ENCODE assay signal across 19 cellular contexts in the genomic region with DNA sequence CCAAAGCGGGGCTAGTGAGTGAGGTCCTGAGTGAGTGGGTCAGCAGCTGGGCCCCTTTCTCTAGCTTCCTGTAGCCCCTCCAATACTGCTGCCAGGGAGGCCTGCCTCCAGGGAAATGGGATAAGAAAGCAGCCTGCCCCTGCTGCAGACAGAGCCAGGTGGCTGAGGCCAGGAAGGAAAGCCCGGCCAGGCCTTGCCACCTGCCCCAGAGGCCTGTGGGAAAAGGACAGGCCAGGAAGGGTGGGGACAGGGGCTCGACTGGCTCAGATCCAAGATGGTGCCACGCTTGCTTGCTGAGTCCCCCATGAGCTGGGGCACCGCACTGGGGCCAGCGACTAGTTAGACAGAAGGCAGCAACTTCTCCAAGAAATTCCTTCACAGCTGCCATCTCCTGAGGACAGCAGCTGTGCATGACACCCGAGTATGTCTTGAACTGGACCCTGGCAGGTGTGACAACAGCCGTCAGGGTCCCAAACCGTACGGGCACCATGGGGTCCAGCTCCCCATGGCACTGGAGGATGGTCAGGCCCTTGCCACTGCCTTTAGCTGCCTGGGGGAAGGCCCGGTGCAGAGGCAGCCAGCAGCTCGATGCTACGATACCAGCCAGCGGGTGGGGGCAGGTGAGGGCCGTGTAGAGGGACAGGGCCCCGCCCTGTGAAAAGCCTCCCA. TPM values are rescaled to one million over a fixed set of nuclear protein-coding genes. Genes with fewer than 3 reads are reported as not detected.
DNase-seq lines count a peak whose midpoint lies in the region; ATAC-seq, FAIRE-seq and TF ChIP-seq lines count a peak whose summit lies in the region.
"Had no signal": no experiment of that assay in that cellular context is flagged by ENCODE, and none has a peak within 500 bp of the region (broad histone marks: within the 10 kb centered on the region; RNA-seq: fewer than 3 reads in every experiment).

No MANE protein-coding gene starts in this region.

- TF ChIP-seq EP300 in A549 (IDR thresholded peaks at IDR 0.05): no peak

- H3K9me3 Mint-ChIP-seq in activated CD4-positive, alpha-beta T cell treated with anti-CD3 and anti-CD28 coated beads, Interleukin-2, amount 10 ng/mL, durations not matched to agents 24 days and 14 days: no peaks in the 10 kb centered on the region
- peaks cover 4% of the 10 kb centered on the region for H3K9me3 Mint-ChIP-seq in glutamatergic neuron (ENCODE audit: unreplicated experiment)
- H3K9me3 Mint-ChIP-seq: CD4-positive, alpha-beta T cell; HFFc6; IgD-negative memory B cell had no signal

- peaks cover 20% of the 10 kb centered on the region for H3K27me3 Mint-ChIP-seq in activated CD4-positive, alpha-beta T cell treated with anti-CD3 and anti-CD28 coated beads, Interleukin-2, amount 10 ng/mL, durations not matched to agents 24 days and 14 days
- H3K27me3 Mint-ChIP-seq in glutamatergic neuron (ENCODE audit: unreplicated experiment): peaks cover 5% of the 10 kb centered on the region

- no peak for FAIRE-seq in A549 (lab: Jason Lieb, UNC)
- FAIRE-seq: H54 had no signal

- H3K9ac ChIP-seq in Loucy (ENCODE audit: low read depth, low read length, poor library complexity, severe bottlenecking): no peak overlapping the region

- H3K4me1 ChIP-seq in A549 (0 out of 3 replicates have a peak, but pooled peaks cover 3% of the 10 kb centered on the region), Loucy (ENCODE audit: insufficient read depth, low read length, poor library complexity, severe bottlenecking) (peaks cover 5% of the 10 kb centered on the region)
- H3K4me1 ChIP-seq in effector memory CD4-positive, alpha-beta T cell (ENCODE audit: control insufficient read depth, insufficient read depth, low read length, poor library complexity, severe bottlenecking): peaks cover 7% of the 10 kb centered on the region

- H3F3A ChIP-seq in Loucy (ENCODE audit: low read depth): no peaks in the 10 kb centered on the region

- no peak overlapping the region for H3K4me3 ChIP-seq in A549
- H3K4me3 ChIP-seq in Loucy (ENCODE audit: low read length, poor library complexity, severe bottlenecking): no peak overlapping the region
- no peak overlapping the region for H3K4me3 ChIP-seq in effector memory CD4-positive, alpha-beta T cell (ENCODE audit: insufficient read depth, low read depth, low read length, poor library complexity, severe bottlenecking)
- H3K4me3 ChIP-seq: Peyer's patch had no signal

- no peak overlapping the region for H3K27ac ChIP-seq in A549
- no peak overlapping the region for H3K27ac ChIP-seq in effector memory CD4-positive, alpha-beta T cell (ENCODE audit: insufficient read depth, low read length, poor library complexity, severe bottlenecking)
- H3K27ac ChIP-seq: Peyer's patch had no signal

- H3K36me3 Mint-ChIP-seq in activated CD4-positive, alpha-beta T cell treated with anti-CD3 and anti-CD28 coated beads, Interleukin-2, amount 10 ng/mL, durations not matched to agents 24 days and 14 days (ENCODE audit: low read depth): no peaks in the 10 kb centered on the region
- H3K36me3 Mint-ChIP-seq in glutamatergic neuron (ENCODE audit: unreplicated experiment): no peaks in the 10 kb centered on the region
- H3K36me3 Mint-ChIP-seq: IgD-negative memory B cell had no signal

- H3K36me3 ChIP-seq in Loucy (ENCODE audit: insufficient read depth, low read length): no peaks in the 10 kb centered on the region
- no peaks in the 10 kb centered on the region for H3K36me3 ChIP-seq in effector memory CD4-positive, alpha-beta T cell (ENCODE audit: control insufficient read depth, insufficient read depth, low read length)
- H3K36me3 ChIP-seq: Peyer's patch had no signal

- no peak for TF ChIP-seq POLR2A in A549 (IDR thresholded peaks at IDR 0.05; ENCODE audit: low read length)

- POLR2A ChIA-PET in A549 (lab: Yijun Ruan, JAX): no interaction called here

- peaks cover 6% of the 10 kb centered on the region for H3K4me1 Mint-ChIP-seq in activated CD4-positive, alpha-beta T cell treated with anti-CD3 and anti-CD28 coated beads, Interleukin-2, amount 10 ng/mL, durations not matched to agents 24 days and 14 days
- H3K4me1 Mint-ChIP-seq in glutamatergic neuron (ENCODE audit: low read depth, unreplicated experiment): peaks cover 2% of the 10 kb centered on the region
- H3K4me1 Mint-ChIP-seq: IgD-negative memory B cell had no signal

- H3K4me3 Mint-ChIP-seq in activated CD4-positive, alpha-beta T cell treated with anti-CD3 and anti-CD28 coated beads, Interleukin-2, amount 10 ng/mL, durations not matched to agents 24 days and 14 days: no peak overlapping the region
- H3K4me3 Mint-ChIP-seq in glutamatergic neuron (ENCODE audit: unreplicated experiment): no peak overlapping the region
- H3K4me3 Mint-ChIP-seq: CD4-positive, alpha-beta T cell; HFFc6; IgD-negative memory B cell had no signal

- H3K27me3 ChIP-seq in Loucy (ENCODE audit: insufficient read depth, low read length, poor library complexity, severe bottlenecking): no peaks in the 10 kb centered on the region
- H3K27me3 ChIP-seq in effector memory CD4-positive, alpha-beta T cell (replicated peaks; ENCODE audit: control insufficient read depth, insufficient read depth, low read length, poor library complexity, severe bottlenecking): no peaks in the 10 kb centered on the region

- H4K20me1 ChIP-seq in Loucy (ENCODE audit: insufficient read depth, low read length, poor library complexity, severe bottlenecking): no peaks in the 10 kb centered on the region

- no peaks in the 10 kb centered on the region for H3K79me2 ChIP-seq in Loucy (ENCODE audit: insufficient read depth, low read length)

- H3K4me2 ChIP-seq in A549: no peak overlapping the region
- H3K4me2 ChIP-seq in Loucy (ENCODE audit: low read depth, low read length, poor library complexity, severe bottlenecking): no peak overlapping the region

- peak; percentile 24 to 32; a peak in 2 of 6 replicates for ATAC-seq in A549
- no peak for ATAC-seq in GM21367 (IDR thresholded peaks at IDR 0.05; ENCODE audit: unreplicated experiment)
- no peak for ATAC-seq in HG02588 (IDR thresholded peaks at IDR 0.05; ENCODE audit: unreplicated experiment)

- CTCF ChIA-PET in A549 (lab: Yijun Ruan, JAX): interaction anchor here (2.8 kb wide), 1 partner anchor 10 kb away, joined by 11 read pairs; no protein-coding TSS in a partner anchor

- H3K9me2 ChIP-seq in Loucy (replicated peaks; ENCODE audit: low read depth, low read length): no peaks in the 10 kb centered on the region

- H3K9me3 ChIP-seq in A549 (no peaks in the 10 kb centered on the region), Loucy (ENCODE audit: insufficient read depth, low read depth, low read length) (no peaks in the 10 kb centered on the region)
- H3K9me3 ChIP-seq in effector memory CD4-positive, alpha-beta T cell (ENCODE audit: control insufficient read depth, low read length): no peaks in the 10 kb centered on the region
- H3K9me3 ChIP-seq: Peyer's patch had no signal

- TF ChIP-seq CTCF in A549 (IDR thresholded peaks at IDR 0.05) (no peak), Loucy (conservative IDR thresholded peaks at IDR 0.05; ENCODE audit: low read length) (no peak), glutamatergic neuron (IDR thresholded peaks at IDR 0.05; ENCODE audit: partially characterized antibody, unreplicated experiment) (no peak)

- DNase-seq in activated CD4-positive, alpha-beta T cell treated with anti-CD3 and anti-CD28 coated beads, Interleukin-2, amount 10 ng/mL, durations not matched to agents 24 days and 14 days: peak; percentile 61
- DNase-seq in activated CD4-positive, alpha-beta T cell treated with anti-CD3 and anti-CD28 coated beads for 48 hours: no peak
- DNase-seq in A549 (ENCODE audit: low read depth in 1 of 2, low spot score in 1 of 2) (no peak), glutamatergic neuron (peak; percentile 57)
- DNase-seq in effector memory CD4-positive, alpha-beta T cell: no peak
- DNase-seq: ACHN; Calu3; CD4-positive, alpha-beta T cell; DMS79; HFFc6; NCI-H1930; SIG-M5 had no signal

- intact Hi-C loops in activated CD4-positive, alpha-beta T cell treated with anti-CD3 and anti-CD28 coated beads, Interleukin-2, amount 10 ng/mL, durations not matched to agents 24 days and 14 days (cut with micrococcal nuclease): no loop called here

- no peak overlapping the region for H3K27ac Mint-ChIP-seq in activated CD4-positive, alpha-beta T cell treated with anti-CD3 and anti-CD28 coated beads, Interleukin-2, amount 10 ng/mL, durations not matched to agents 24 days and 14 days
- H3K27ac Mint-ChIP-seq in glutamatergic neuron (ENCODE audit: unreplicated experiment): no peak overlapping the region
- H3K27ac Mint-ChIP-seq: CD4-positive, alpha-beta T cell; HFFc6; IgD-negative memory B cell had no signal

- TF ChIP-seq RAD21 in A549 (conservative IDR thresholded peaks at IDR 0.05 in 1 of 2, IDR thresholded peaks at IDR 0.05 in 1 of 2): no peak

- WGBS in A549 (ENCODE audit: missing lambda C conversion rate): 53% methylated on average over 3 of the region's 16 CpGs

- peak overlapping the region; percentile 41; the same call in 1 of the 2 replicates for H2AFZ ChIP-seq in Loucy (ENCODE audit: low read length)

RNA-seq across cellular contexts. Expression of gene PRR36, which starts 5.0 kb away (rescaled TPM):
- total RNA-seq in activated CD4-positive, alpha-beta T cell treated with anti-CD3 and anti-CD28 coated beads, Interleukin-2, amount 10 ng/mL, durations not matched to agents 24 days and 14 days: 0.21 TPM in 2 replicates
- 0.04 and 0.05 TPM in 2 replicates for polyA plus RNA-seq in A549 (2011; rRNA removed)
- 0.12 and 0.21 TPM in 2 replicates for polyA plus RNA-seq in A549 (2012; cell fraction: cytosol; rRNA removed)
- polyA plus RNA-seq in A549 (2012; cell fraction: nucleus; rRNA removed): 0.37 and 0.41 TPM in 2 replicates
- 0.22 to 0.35 TPM (median 0.30 TPM) in 3 replicates for polyA plus RNA-seq in A549 (2017; fragmentation: RNase III; extraction: RNeasy Plus Mini Kit Qiagen cat#74134 plus additional on column Dnase treatment)
- polyA minus RNA-seq in A549 (2011; rRNA and poly(A)+ RNA removed): 0.12 TPM in 1 of 2 replicates, not detected in the other
- total RNA-seq in glutamatergic neuron (ENCODE audit: unreplicated experiment): 37.4 TPM
- total RNA-seq: NCI-H460, Peyer's patch had no signal
- polyA plus RNA-seq: IgD-negative memory B cell had no signal

RNA-seq across cellular contexts. Expression of gene LRRC8E, which starts 9.1 kb away (rescaled TPM):
- total RNA-seq in activated CD4-positive, alpha-beta T cell treated with anti-CD3 and anti-CD28 coated beads, Interleukin-2, amount 10 ng/mL, durations not matched to agents 24 days and 14 days: not detected in 2 replicates
- polyA plus RNA-seq in A549 (2011; rRNA removed): 4.0 and 5.3 TPM in 2 replicates
- 2.4 and 4.0 TPM in 2 replicates for polyA plus RNA-seq in A549 (2012; cell fraction: cytosol; rRNA removed)
- 6.3 and 7.2 TPM in 2 replicates for polyA plus RNA-seq in A549 (2012; cell fraction: nucleus; rRNA removed)
- polyA plus RNA-seq in A549 (2017; fragmentation: RNase III; extraction: RNeasy Plus Mini Kit Qiagen cat#74134 plus additional on column Dnase treatment): 3.7 to 4.8 TPM (median 4.4 TPM) in 3 replicates
- polyA minus RNA-seq in A549 (2011; rRNA and poly(A)+ RNA removed): 3.5 and 6.8 TPM in 2 replicates
- not detected for total RNA-seq in glutamatergic neuron (ENCODE audit: unreplicated experiment)
- total RNA-seq: CD4-positive, alpha-beta T cell had no signal
- polyA plus RNA-seq: IgD-negative memory B cell had no signal

RNA-seq across cellular contexts. Expression of gene MAP2K7, which starts 24.4 kb away (rescaled TPM):
- total RNA-seq in activated CD4-positive, alpha-beta T cell treated with anti-CD3 and anti-CD28 coated beads, Interleukin-2, amount 10 ng/mL, durations not matched to agents 24 days and 14 days: 46.7 and 47.6 TPM in 2 replicates
- polyA plus RNA-seq in A549 (2011; rRNA removed) (5.5 TPM in 2 replicates), A549 (2017; fragmentation: RNase III; extraction: RNeasy Plus Mini Kit Qiagen cat#74134 plus additional on column Dnase treatment) (17.4 to 19.4 TPM (median 19.3 TPM) in 3 replicates)
- polyA plus RNA-seq in A549 (2012; cell fraction: cytosol; rRNA removed): 9.3 and 12.9 TPM in 2 replicates
- 37.3 and 41.7 TPM in 2 replicates for polyA plus RNA-seq in A549 (2012; cell fraction: nucleus; rRNA removed)
- polyA minus RNA-seq in A549 (2011; rRNA and poly(A)+ RNA removed): 6.1 and 9.4 TPM in 2 replicates
- total RNA-seq in glutamatergic neuron (ENCODE audit: unreplicated experiment): 44.2 TPM

RNA-seq across cellular contexts. Expression of gene TGFBR3L, which starts 35.4 kb away (rescaled TPM):
- total RNA-seq in activated CD4-positive, alpha-beta T cell treated with anti-CD3 and anti-CD28 coated beads, Interleukin-2, amount 10 ng/mL, durations not matched to agents 24 days and 14 days: 5.3 and 8.5 TPM in 2 replicates
- polyA plus RNA-seq in A549 (2011; rRNA removed) (0.21 and 0.40 TPM in 2 replicates), A549 (2017; fragmentation: RNase III; extraction: RNeasy Plus Mini Kit Qiagen cat#74134 plus additional on column Dnase treatment) (0.70 to 1.4 TPM (median 1.2 TPM) in 3 replicates)
- 1.2 and 2.0 TPM in 2 replicates for polyA plus RNA-seq in A549 (2012; cell fraction: cytosol; rRNA removed)
- 1.2 and 3.0 TPM in 2 replicates for polyA plus RNA-seq in A549 (2012; cell fraction: nucleus; rRNA removed)
- polyA minus RNA-seq in A549 (2011; rRNA and poly(A)+ RNA removed): 0.39 TPM in 1 of 2 replicates, not detected in the other
- 0.69 TPM for total RNA-seq in glutamatergic neuron (ENCODE audit: unreplicated experiment)
- total RNA-seq: Peyer's patch had no signal
- polyA plus RNA-seq: IgD-negative memory B cell had no signal

RNA-seq across cellular contexts. Expression of gene SNAPC2, which starts 40.9 kb away (rescaled TPM):
- 21.8 and 23.2 TPM in 2 replicates for total RNA-seq in activated CD4-positive, alpha-beta T cell treated with anti-CD3 and anti-CD28 coated beads, Interleukin-2, amount 10 ng/mL, durations not matched to agents 24 days and 14 days
- polyA plus RNA-seq in A549 (2011; rRNA removed): 8.8 and 9.2 TPM in 2 replicates
- polyA plus RNA-seq in A549 (2012; cell fraction: cytosol; rRNA removed): 17.1 and 22.8 TPM in 2 replicates
- 20.9 and 24.4 TPM in 2 replicates for polyA plus RNA-seq in A549 (2012; cell fraction: nucleus; rRNA removed)
- 13.4 to 13.8 TPM (median 13.8 TPM) in 3 replicates for polyA plus RNA-seq in A549 (2017; fragmentation: RNase III; extraction: RNeasy Plus Mini Kit Qiagen cat#74134 plus additional on column Dnase treatment)
- polyA minus RNA-seq in A549 (2011; rRNA and poly(A)+ RNA removed): 8.2 and 10.5 TPM in 2 replicates
- 18.6 TPM for total RNA-seq in glutamatergic neuron (ENCODE audit: unreplicated experiment)

Comparison
In these comparisons a context has a peak if more than half of its experiments do, and no peak if none do; other contexts are left out.
1. DNase-seq: peak in activated CD4-positive, alpha-beta T cell treated with anti-CD3 and anti-CD28 coated beads, Interleukin-2, amount 10 ng/mL, durations not matched to agents 24 days and 14 days (single experiment) and glutamatergic neuron (single experiment); none in activated CD4-positive, alpha-beta T cell treated with anti-CD3 and anti-CD28 coated beads for 48 hours (single experiment), A549 (0 of 2) and effector memory CD4-positive, alpha-beta T cell (0 of 3).
2. ATAC-seq: peak in A549 (2 of 2); none in GM21367 (single experiment) and HG02588 (single experiment).
3. RNA of gene PRR36, which starts 5.0 kb away (total RNA-seq): 37.4 TPM in glutamatergic neuron (single experiment); 0.21 TPM in activated CD4-positive, alpha-beta T cell treated with anti-CD3 and anti-CD28 coated beads, Interleukin-2, amount 10 ng/mL, durations not matched to agents 24 days and 14 days; every median in the first group is over 10 times any median in the second.